ENCODE assay signal across 20 cellular contexts in the genomic region with DNA sequence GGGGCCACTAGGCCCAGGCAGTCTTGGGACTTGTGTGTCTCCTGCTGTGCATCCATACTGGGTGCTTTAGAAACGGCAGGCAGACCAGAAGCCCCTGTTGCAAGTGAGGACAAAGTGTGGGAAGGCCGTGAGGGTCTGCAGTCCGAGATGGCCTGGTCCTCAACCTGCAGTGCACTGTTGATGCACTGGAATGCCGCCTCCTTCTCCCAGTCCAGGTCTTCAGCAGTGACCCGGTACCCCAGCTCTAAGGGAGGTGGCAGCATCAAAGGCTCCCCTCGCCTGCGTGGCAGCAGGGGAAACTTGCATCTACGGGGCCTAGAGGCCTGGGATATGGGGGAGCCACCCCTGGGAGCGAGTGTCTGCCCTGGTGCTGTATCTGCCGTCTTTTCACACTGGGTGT. TPM values are rescaled to one million over a fixed set of nuclear protein-coding genes. Genes with fewer than 3 reads are reported as not detected.
"Had no signal": no experiment of that assay in that cellular context is flagged by ENCODE, and none has a peak within 500 bp of the region (broad histone marks: within the 10 kb centered on the region; RNA-seq: fewer than 3 reads in every experiment).

No MANE protein-coding gene starts in this region.

RNA-seq across cellular contexts. Expression of gene GGTLC2, which starts 2.2 kb away (rescaled TPM):
- total RNA-seq: activated naive CD4-positive, alpha-beta T cell treated with anti-CD3 and anti-CD28 coated beads for 36 hours; activated naive CD4-positive, alpha-beta T cell treated with anti-CD3 and anti-CD28 coated beads, Interleukin-2, amount 50 U/mL, for 72 hours; activated naive CD8-positive, alpha-beta T cell treated with anti-CD3 and anti-CD28 coated beads for 36 hours; activated naive CD8-positive, alpha-beta T cell treated with anti-CD3 and anti-CD28 coated beads, Interleukin-2, amount 10 ng/mL, durations not matched to agents 7 days and 5 days; activated T-cell treated with anti-CD3 and anti-CD28 coated beads, Interleukin-2, amount 50 U/mL, for 4 hours; activated T-cell treated with anti-CD3 and anti-CD28 coated beads, Interleukin-2, amount 50 U/mL, for 72 hours; activated T-helper 1 cell treated with anti-CD3 and anti-CD28 coated beads, Interleukin-12 subunit alpha, Interleukin-12 subunit beta, Interleukin-2, Interleukin-4 antibody, amounts not matched to agents 30 ng/mL and 10 ng/mL and 1 ng/mL, durations not matched to agents 14 hours and 24 hours and 36 hours; activated T-helper 17 cell treated with anti-CD3 and anti-CD28 coated beads, Interleukin-2, amount 50 U/mL, for 72 hours; activated T-helper 2 cell treated with anti-CD3 and anti-CD28 coated beads, Interferon-gamma antibody, Interleukin-2, Interleukin-4, amounts not matched to agents 10 μg/mL and 5 μg/mL and 100 μg/mL, durations not matched to agents 14 hours and 24 hours and 36 hours; adrenal gland; aorta; ascending aorta; astrocyte; body of pancreas; breast epithelium; bronchial epithelial cell; cardiac muscle cell; cardiac septum; cerebellum had no signal
- polyA plus RNA-seq: adipose tissue, adrenal gland, aorta, cardiac muscle cell had no signal
